13 cellular contexts compared by ENCODE assay signal in genomic region chr16:30401768-30402425, GRCh38. TPM values are rescaled to one million over a fixed set of nuclear protein-coding genes. Genes with fewer than 3 reads are reported as not detected.
A peak's percentile ranks its signal among the peaks of the same experiment; 100 is the strongest.
DNase-seq lines count a peak whose midpoint lies in the region; ATAC-seq lines count a peak whose summit lies in the region.
"Had no signal": no experiment of that assay in that cellular context is flagged by ENCODE, and none has a peak within 500 bp of the region (broad histone marks: within the 10 kb centered on the region; RNA-seq: fewer than 3 reads in every experiment).

No MANE protein-coding gene starts in this region.

- H3K4me1 Mint-ChIP-seq in CD4-positive, CD25-positive, alpha-beta regulatory T cell, result peaks cover 5 to 39% (median 22%) of the 10 kb centered on the region in 4 donors
- peaks cover 31% of the 10 kb centered on the region for H3K4me1 Mint-ChIP-seq in activated T-helper 2 cell treated with anti-CD3 and anti-CD28 coated beads, Interferon-gamma antibody, Interleukin-2, Interleukin-4, amounts not matched to agents 10 μg/mL and 5 μg/mL and 100 μg/mL, durations not matched to agents 14 hours and 24 hours and 36 hours (ENCODE audit: low read depth)
- peaks cover 20 to 40% (median 36%) of the 10 kb centered on the region in 3 donors for H3K4me1 Mint-ChIP-seq in naive B cell

- H3K36me3 Mint-ChIP-seq in CD4-positive, CD25-positive, alpha-beta regulatory T cell, result peaks cover 12% of the 10 kb centered on the region
- H3K36me3 Mint-ChIP-seq in activated T-helper 2 cell treated with anti-CD3 and anti-CD28 coated beads, Interferon-gamma antibody, Interleukin-2, Interleukin-4, amounts not matched to agents 10 μg/mL and 5 μg/mL and 100 μg/mL, durations not matched to agents 14 hours and 24 hours and 36 hours (ENCODE audit: low read depth), result peaks cover 21% of the 10 kb centered on the region
- H3K36me3 Mint-ChIP-seq in naive B cell, result no peaks in the 10 kb centered on the region

- intact Hi-C loops in activated T-helper 2 cell treated with anti-CD3 and anti-CD28 coated beads, Interferon-gamma antibody, Interleukin-2, Interleukin-4, amounts not matched to agents 10 μg/mL and 5 μg/mL and 100 μg/mL, durations not matched to agents 14 hours and 24 hours and 36 hours (cut with micrococcal nuclease), result loop anchor here (10.0 kb wide), 2 partner anchors 47 to 307 kb away; partner anchors contain the start of genes CD2BP2, TBX6 and YPEL3

- no peak overlapping the region for H3K27ac ChIP-seq in CD4-positive, CD25-positive, alpha-beta regulatory T cell (ENCODE audit: insufficient read depth, low read length, poor library complexity, severe bottlenecking)

- H3K4me1 ChIP-seq in CD4-positive, CD25-positive, alpha-beta regulatory T cell (ENCODE audit: control insufficient read depth, insufficient read depth, low read length, poor library complexity, severe bottlenecking), result peaks cover 22% of the 10 kb centered on the region

- no peaks in the 10 kb centered on the region for H3K27me3 ChIP-seq in CD4-positive, CD25-positive, alpha-beta regulatory T cell (ENCODE audit: control insufficient read depth, insufficient read depth, low read length)
- H3K27me3 ChIP-seq: transverse colon had no signal

- no peaks in the 10 kb centered on the region for H3K9me3 Mint-ChIP-seq in CD4-positive, CD25-positive, alpha-beta regulatory T cell
- no peaks in the 10 kb centered on the region for H3K9me3 Mint-ChIP-seq in activated T-helper 2 cell treated with anti-CD3 and anti-CD28 coated beads, Interferon-gamma antibody, Interleukin-2, Interleukin-4, amounts not matched to agents 10 μg/mL and 5 μg/mL and 100 μg/mL, durations not matched to agents 14 hours and 24 hours and 36 hours
- no peaks in the 10 kb centered on the region for H3K9me3 Mint-ChIP-seq in naive B cell

- H3K4me3 Mint-ChIP-seq in CD4-positive, CD25-positive, alpha-beta regulatory T cell, result peak overlapping the region; percentile 74 to 91 (median 87)
- peak overlapping the region; percentile 61 for H3K4me3 Mint-ChIP-seq in activated T-helper 2 cell treated with anti-CD3 and anti-CD28 coated beads, Interferon-gamma antibody, Interleukin-2, Interleukin-4, amounts not matched to agents 10 μg/mL and 5 μg/mL and 100 μg/mL, durations not matched to agents 14 hours and 24 hours and 36 hours (ENCODE audit: low read depth)
- H3K4me3 Mint-ChIP-seq in naive B cell, result peak overlapping the region; percentile 37 to 94 (median 88)

- no peaks in the 10 kb centered on the region for H3K36me3 ChIP-seq in CD4-positive, CD25-positive, alpha-beta regulatory T cell (ENCODE audit: control insufficient read depth, insufficient read depth, low read length)

- no peak for DNase-seq in CD4-positive, CD25-positive, alpha-beta regulatory T cell
- DNase-seq in DMS53 (lab: John Stamatoyannopoulos, UW) (peak; percentile 96), naive B cell (no peak), UCSD-AML1 (lab: John Stamatoyannopoulos, UW; ENCODE audit: unreplicated experiment) (no peak)
- no peak for DNase-seq in activated T-helper 2 cell treated with anti-CD3 and anti-CD28 coated beads, Interferon-gamma antibody, Interleukin-2, Interleukin-4, amounts not matched to agents 10 μg/mL and 5 μg/mL and 100 μg/mL, durations not matched to agents 14 hours and 24 hours and 36 hours (ENCODE audit: low spot score)
- DNase-seq in effector CD8-positive, alpha-beta T cell (lab: John Stamatoyannopoulos, UW), result no peak
- DNase-seq: activated CD4-positive, CD25-positive, alpha-beta regulatory T cell treated with anti-CD3 and anti-CD28 coated beads, Interleukin-2, amount 50 U/mL, for 72 hours; NCI-H69; transverse colon had no signal

- no peak overlapping the region for H3K4me3 ChIP-seq in CD4-positive, CD25-positive, alpha-beta regulatory T cell (ENCODE audit: low read depth, low read length)
- H3K4me3 ChIP-seq: coronary artery had no signal

- no peak for ATAC-seq in CD4-positive, CD25-positive, alpha-beta regulatory T cell (ENCODE audit: low read depth in 2 of 2)
- no peak for ATAC-seq in naive B cell (ENCODE audit: low read depth in 2 of 2)
- no peak for ATAC-seq in GM21717 (IDR thresholded peaks at IDR 0.05; ENCODE audit: unreplicated experiment)
- no peak for ATAC-seq in HG02678 (IDR thresholded peaks at IDR 0.05; ENCODE audit: unreplicated experiment)

- no peaks in the 10 kb centered on the region for H3K27me3 Mint-ChIP-seq in CD4-positive, CD25-positive, alpha-beta regulatory T cell
- no peaks in the 10 kb centered on the region for H3K27me3 Mint-ChIP-seq in activated T-helper 2 cell treated with anti-CD3 and anti-CD28 coated beads, Interferon-gamma antibody, Interleukin-2, Interleukin-4, amounts not matched to agents 10 μg/mL and 5 μg/mL and 100 μg/mL, durations not matched to agents 14 hours and 24 hours and 36 hours (ENCODE audit: low read depth)
- H3K27me3 Mint-ChIP-seq in naive B cell, result no peaks in the 10 kb centered on the region

- H3K27ac Mint-ChIP-seq in CD4-positive, CD25-positive, alpha-beta regulatory T cell, result peak overlapping the region in 1 of 3 donors; percentile 79
- peak overlapping the region; percentile 40 for H3K27ac Mint-ChIP-seq in activated T-helper 2 cell treated with anti-CD3 and anti-CD28 coated beads, Interferon-gamma antibody, Interleukin-2, Interleukin-4, amounts not matched to agents 10 μg/mL and 5 μg/mL and 100 μg/mL, durations not matched to agents 14 hours and 24 hours and 36 hours
- H3K27ac Mint-ChIP-seq in naive B cell, result no peak overlapping the region

- no peaks in the 10 kb centered on the region for H3K9me3 ChIP-seq in CD4-positive, CD25-positive, alpha-beta regulatory T cell (ENCODE audit: control insufficient read depth in 2 of 2, low read length in 2 of 2)
- H3K9me3 ChIP-seq: transverse colon had no signal

RNA-seq across cellular contexts. Expression of gene ZNF771, which starts 5.5 kb away (rescaled TPM):
- 2.3 TPM for total RNA-seq in CD4-positive, CD25-positive, alpha-beta regulatory T cell
- polyA plus RNA-seq in CD4-positive, CD25-positive, alpha-beta regulatory T cell, result 1 to 10 TPM; 1.7 to 3.8 (median 3.3) TPM
- 8.3 and 9.3 TPM in 2 replicates for total RNA-seq in activated T-helper 2 cell treated with anti-CD3 and anti-CD28 coated beads, Interferon-gamma antibody, Interleukin-2, Interleukin-4, amounts not matched to agents 10 μg/mL and 5 μg/mL and 100 μg/mL, durations not matched to agents 14 hours and 24 hours and 36 hours
- 1 to 10 TPM in 5 of 6 donors, not detected in 1; 1.7 to 5.0 (median 2.3) TPM for polyA plus RNA-seq in naive B cell (ENCODE audit: low read depth in 6 of 6)

RNA-seq across cellular contexts. Expression of gene ZNF48, which starts 6.7 kb away (rescaled TPM):
- 6.0 TPM for total RNA-seq in CD4-positive, CD25-positive, alpha-beta regulatory T cell
- 1 to 10 TPM; 4.5 to 8.0 (median 6.7) TPM for polyA plus RNA-seq in CD4-positive, CD25-positive, alpha-beta regulatory T cell
- 13.4 TPM in 2 replicates for total RNA-seq in activated T-helper 2 cell treated with anti-CD3 and anti-CD28 coated beads, Interferon-gamma antibody, Interleukin-2, Interleukin-4, amounts not matched to agents 10 μg/mL and 5 μg/mL and 100 μg/mL, durations not matched to agents 14 hours and 24 hours and 36 hours
- polyA plus RNA-seq in naive B cell (ENCODE audit: low read depth in 6 of 6), result 1 to 10 TPM; 3.4 to 9.9 (median 7.0) TPM

RNA-seq across cellular contexts. Expression of gene SEPTIN1, which starts 19.5 kb away (rescaled TPM):
- total RNA-seq in CD4-positive, CD25-positive, alpha-beta regulatory T cell, result 198 TPM
- 100 to 1,000 TPM; 157 to 205 (median 170) TPM for polyA plus RNA-seq in CD4-positive, CD25-positive, alpha-beta regulatory T cell
- total RNA-seq in activated T-helper 2 cell treated with anti-CD3 and anti-CD28 coated beads, Interferon-gamma antibody, Interleukin-2, Interleukin-4, amounts not matched to agents 10 μg/mL and 5 μg/mL and 100 μg/mL, durations not matched to agents 14 hours and 24 hours and 36 hours, result 169 and 173 TPM in 2 replicates
- 100 to 1,000 TPM; 102 to 145 (median 112) TPM for polyA plus RNA-seq in naive B cell (ENCODE audit: low read depth in 6 of 6)
- total RNA-seq: SK-MEL-5 had no signal

RNA-seq across cellular contexts. Expression of gene MYL11, which starts 27.3 kb away (rescaled TPM):
- total RNA-seq in CD4-positive, CD25-positive, alpha-beta regulatory T cell, result 4.1 TPM
- 1 to 10 TPM in 1 of 4 donors, not detected in 3; 1.7 TPM for polyA plus RNA-seq in CD4-positive, CD25-positive, alpha-beta regulatory T cell
- total RNA-seq in activated T-helper 2 cell treated with anti-CD3 and anti-CD28 coated beads, Interferon-gamma antibody, Interleukin-2, Interleukin-4, amounts not matched to agents 10 μg/mL and 5 μg/mL and 100 μg/mL, durations not matched to agents 14 hours and 24 hours and 36 hours, result 3.4 and 4.3 TPM in 2 replicates
- not detected for polyA plus RNA-seq in naive B cell (ENCODE audit: low read depth in 6 of 6)
- total RNA-seq: SK-MEL-5 had no signal

RNA-seq across cellular contexts. Expression of gene DCTPP1, which starts 27.9 kb away (rescaled TPM):
- 20.1 TPM for total RNA-seq in CD4-positive, CD25-positive, alpha-beta regulatory T cell
- 100 to 1,000 TPM in 3 of 4 donors, 10 to 100 TPM in 1; 93.5 to 110 (median 103) TPM for polyA plus RNA-seq in CD4-positive, CD25-positive, alpha-beta regulatory T cell
- total RNA-seq in activated T-helper 2 cell treated with anti-CD3 and anti-CD28 coated beads, Interferon-gamma antibody, Interleukin-2, Interleukin-4, amounts not matched to agents 10 μg/mL and 5 μg/mL and 100 μg/mL, durations not matched to agents 14 hours and 24 hours and 36 hours, result 127 and 128 TPM in 2 replicates
- 100 to 1,000 TPM; 101 to 145 (median 123) TPM for polyA plus RNA-seq in naive B cell (ENCODE audit: low read depth in 6 of 6)
